Comparison of ENCODE assay signal across 7 cellular contexts in genomic region chr7:105691029-105691691, GRCh38.
DNase-seq lines count a peak whose midpoint lies in the region; ATAC-seq and TF ChIP-seq lines count a peak whose summit lies in the region.

No MANE protein-coding gene starts in this region.

- no peaks in the 10 kb centered on the region for H3K36me3 ChIP-seq in Loucy (ENCODE audit: insufficient read depth, low read length)

- peak; percentile 78 for DNase-seq in activated effector memory CD4-positive, alpha-beta T cell treated with anti-CD3 and anti-CD28 coated beads, Interleukin-2, amount 50 U/mL, for 16 hours
- DNase-seq in right cardiac atrium, result peak in 1 of 3 donors; percentile 54

- H3K27ac ChIP-seq in right cardiac atrium (ENCODE audit: low read length) (peak overlapping the region; percentile 77), skin epidermis (peak overlapping the region in 19 of 21 experiments; percentile 28 to 93 (median 68))

- H3K4me3 ChIP-seq in Loucy (ENCODE audit: low read length, poor library complexity, severe bottlenecking) (peak overlapping the region; percentile 71), right cardiac atrium (ENCODE audit: low read length) (peak overlapping the region; percentile 81), skin epidermis (peak overlapping the region; percentile 25 to 45 (median 35))

- no peaks in the 10 kb centered on the region for H4K20me1 ChIP-seq in Loucy (ENCODE audit: insufficient read depth, low read length, poor library complexity, severe bottlenecking)

- H2AFZ ChIP-seq in Loucy (ENCODE audit: low read length), result peak overlapping the region; percentile 78; the same call in 1 of the 2 replicates

- TF ChIP-seq CTCF in Loucy (conservative IDR thresholded peaks at IDR 0.05; ENCODE audit: low read length), result no peak

- no peaks in the 10 kb centered on the region for H3K79me2 ChIP-seq in Loucy (ENCODE audit: insufficient read depth, low read length)

- 12% methylated on average over 18 of the region's 18 CpGs for WGBS in right cardiac atrium

- peak overlapping the region; percentile 72 for H3K4me2 ChIP-seq in Loucy (ENCODE audit: low read depth, low read length, poor library complexity, severe bottlenecking)

- intact Hi-C loops in right cardiac atrium (cut with DNase I), result no loop called here

- ATAC-seq in GM19035 (IDR thresholded peaks at IDR 0.05; ENCODE audit: unreplicated experiment), result peak; percentile 55
- peak; percentile 57 to 66 for ATAC-seq in right cardiac atrium
- ATAC-seq in HG03378 (IDR thresholded peaks at IDR 0.05; ENCODE audit: unreplicated experiment), result no peak
- ATAC-seq in HG03469 (IDR thresholded peaks at IDR 0.05; ENCODE audit: unreplicated experiment), result no peak

- H3F3A ChIP-seq in Loucy (ENCODE audit: low read depth), result no peaks in the 10 kb centered on the region

- H3K27me3 ChIP-seq in Loucy (ENCODE audit: insufficient read depth, low read length, poor library complexity, severe bottlenecking) (no peaks in the 10 kb centered on the region), right cardiac atrium (ENCODE audit: control insufficient read depth, insufficient read depth) (no peaks in the 10 kb centered on the region)

- no peaks in the 10 kb centered on the region for H3K9me2 ChIP-seq in Loucy (replicated peaks; ENCODE audit: low read depth, low read length)

- H3K4me1 ChIP-seq in Loucy (ENCODE audit: insufficient read depth, low read length, poor library complexity, severe bottlenecking), result peaks cover 31% of the 10 kb centered on the region
- H3K4me1 ChIP-seq in right cardiac atrium (ENCODE audit: control insufficient read depth, insufficient read depth, low read length), result no peaks in the 10 kb centered on the region

- H3K9me3 ChIP-seq in Loucy (ENCODE audit: insufficient read depth, low read depth, low read length) (no peaks in the 10 kb centered on the region), right cardiac atrium (ENCODE audit: control insufficient read depth, low read length) (no peaks in the 10 kb centered on the region)

- H3K9ac ChIP-seq in Loucy (ENCODE audit: low read depth, low read length, poor library complexity, severe bottlenecking), result peak overlapping the region; percentile 52

Comparison
In these comparisons a context has a peak if more than half of its experiments do, and no peak if none do; other contexts are left out.
1. ATAC-seq: peak in GM19035 (single experiment) and right cardiac atrium (2 of 2); none in HG03378 (single experiment) and HG03469 (single experiment).
2. Peak in every context shown above with its lines, with median percentiles within 50 percentile points of each other: H3K4me3 ChIP-seq.